In the genomic region with DNA sequence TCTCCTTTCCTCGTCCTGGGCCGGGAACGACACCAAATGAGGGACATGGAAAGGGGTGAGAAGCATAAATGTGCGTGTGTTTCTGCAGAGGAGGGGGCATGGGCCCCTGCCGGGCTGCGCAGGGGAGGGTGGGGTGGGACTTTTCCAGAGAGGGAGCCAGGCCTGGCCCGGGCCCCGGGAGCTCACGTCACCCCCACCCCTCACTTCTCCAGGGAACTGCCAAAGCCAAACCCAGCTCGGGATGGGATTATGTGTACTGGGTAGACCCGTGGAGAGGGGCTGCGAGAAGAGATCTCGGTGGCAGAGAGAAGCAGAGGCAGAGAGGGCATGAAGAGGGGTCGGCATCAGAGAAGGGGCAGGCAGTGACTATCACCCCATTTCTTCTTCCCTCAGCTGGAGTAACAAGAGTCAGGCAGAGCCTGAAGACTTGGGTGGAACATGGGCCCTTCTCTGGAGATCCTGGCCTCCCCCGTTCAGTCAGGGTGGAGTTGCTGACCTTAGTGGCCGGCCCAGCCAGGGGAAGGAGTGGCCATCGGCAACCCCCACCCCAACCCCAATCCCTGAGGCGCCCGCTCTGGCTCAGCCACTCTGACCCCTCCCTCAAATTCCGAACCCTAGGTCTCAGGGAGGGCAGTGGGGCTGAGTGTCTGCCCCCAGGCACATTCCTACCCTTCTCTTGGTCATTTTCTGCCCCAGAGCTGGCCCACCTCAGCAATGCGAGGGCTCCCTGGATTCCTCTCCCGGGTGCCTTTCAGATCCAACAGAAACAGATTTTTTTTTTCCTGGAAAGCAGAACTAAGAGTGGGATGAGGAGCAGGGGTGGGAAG, we compare ENCODE assay signal across 9 cellular contexts. TPM values are rescaled to one million over a fixed set of nuclear protein-coding genes. Genes with fewer than 3 reads are reported as not detected.
DNase-seq lines count a peak whose midpoint lies in the region; ATAC-seq, FAIRE-seq and TF ChIP-seq lines count a peak whose summit lies in the region.
"Had no signal": no experiment of that assay in that cellular context is flagged by ENCODE, and none has a peak within 500 bp of the region (broad histone marks: within the 10 kb centered on the region; RNA-seq: fewer than 3 reads in every experiment).

No MANE protein-coding gene starts in this region.

- in situ Hi-C loops in G401 (cut with HindIII; ENCODE audit: low sequenced_read_pairs): no loop called here

- peaks cover 0 to under 1% (median 0%) of the 10 kb centered on the region in 3 experiments for H3K36me3 ChIP-seq in naive thymus-derived CD4-positive, alpha-beta T cell (ENCODE audit: control insufficient read depth in 2 of 3, insufficient read depth in 3 of 3, low read length in 3 of 3)
- no peaks in the 10 kb centered on the region for H3K36me3 ChIP-seq in aorta (ENCODE audit: control insufficient read depth in 1 of 2, insufficient read depth in 2 of 2, low read length in 1 of 2)

- H3K36me3 Mint-ChIP-seq in activated naive CD4-positive, alpha-beta T cell treated with anti-CD3 and anti-CD28 coated beads, Interleukin-2, amount 50 U/mL, for 24 hours: no peaks in the 10 kb centered on the region
- peaks cover 0 to 3% (median 0%) of the 10 kb centered on the region in 5 donors for H3K36me3 Mint-ChIP-seq in naive thymus-derived CD4-positive, alpha-beta T cell

- H3K4me3 ChIP-seq in epithelial cell of proximal tubule (ENCODE audit: low read depth, low read length) (peak overlapping the region; percentile 64), aorta (ENCODE audit: low read length in 2 of 2) (peak overlapping the region in 1 of 2 donors; percentile 46)
- no peak overlapping the region for H3K4me3 ChIP-seq in naive thymus-derived CD4-positive, alpha-beta T cell (ENCODE audit: low read length)

- peaks cover 29% of the 10 kb centered on the region for H3K4me1 Mint-ChIP-seq in activated naive CD4-positive, alpha-beta T cell treated with anti-CD3 and anti-CD28 coated beads, Interleukin-2, amount 50 U/mL, for 24 hours
- peaks cover 6 to 36% (median 23%) of the 10 kb centered on the region in 7 donors for H3K4me1 Mint-ChIP-seq in naive thymus-derived CD4-positive, alpha-beta T cell

- CTCF ChIA-PET in naive thymus-derived CD4-positive, alpha-beta T cell (lab: Charles Lee): no interaction called here
- CTCF ChIA-PET in GM10248 (lab: Yijun Ruan, JAX): interaction anchor here (7.9 to 9.0 kb wide), 2 partner anchors 11 to 17 kb away, joined by 47 to 100 read pairs; no protein-coding TSS in a partner anchor

- H3K27ac Mint-ChIP-seq in activated naive CD4-positive, alpha-beta T cell treated with anti-CD3 and anti-CD28 coated beads, Interleukin-2, amount 50 U/mL, for 24 hours: no peak overlapping the region
- no peak overlapping the region for H3K27ac Mint-ChIP-seq in naive thymus-derived CD4-positive, alpha-beta T cell

- H3K9me3 ChIP-seq in naive thymus-derived CD4-positive, alpha-beta T cell (ENCODE audit: control insufficient read depth in 2 of 3, low read length in 3 of 3): no peaks in the 10 kb centered on the region
- H3K9me3 ChIP-seq in aorta (ENCODE audit: control insufficient read depth, low read length): no peaks in the 10 kb centered on the region

- no peak overlapping the region for H3K27ac ChIP-seq in naive thymus-derived CD4-positive, alpha-beta T cell (ENCODE audit: low read depth, low read length)
- H3K27ac ChIP-seq in aorta (ENCODE audit: low read depth in 1 of 2, low read length in 2 of 2): peak overlapping the region in 1 of 2 donors; percentile 78

- DNase-seq in activated naive CD4-positive, alpha-beta T cell treated with anti-CD3 and anti-CD28 coated beads, Interleukin-2, amount 50 U/mL, for 16 hours: no peak
- DNase-seq in epithelial cell of proximal tubule (ENCODE audit: low read depth): no peak
- no peak for DNase-seq in naive thymus-derived CD4-positive, alpha-beta T cell
- peak in 1 of 2 donors; percentile 91 for DNase-seq in aorta
- no peak for DNase-seq in G401 (ENCODE audit: low spot score)
- no peak for DNase-seq in urothelium cell line (ENCODE audit: low spot score)
- DNase-seq in GM10248 (ENCODE audit: extremely low spot score): no peak

- no peaks in the 10 kb centered on the region for H3K27me3 ChIP-seq in naive thymus-derived CD4-positive, alpha-beta T cell (ENCODE audit: control insufficient read depth in 2 of 2, insufficient read depth in 2 of 2, low read length in 2 of 2)
- no peaks in the 10 kb centered on the region for H3K27me3 ChIP-seq in aorta (ENCODE audit: control insufficient read depth in 1 of 2, insufficient read depth in 2 of 2, low read length in 1 of 2)

- H3K4me1 ChIP-seq in naive thymus-derived CD4-positive, alpha-beta T cell (ENCODE audit: control insufficient read depth in 2 of 2, insufficient read depth in 2 of 2, low read length in 2 of 2): peaks cover 0 to 5% of the 10 kb centered on the region in 2 donors
- peaks cover 0 to 3% of the 10 kb centered on the region in 2 donors for H3K4me1 ChIP-seq in aorta (ENCODE audit: control insufficient read depth in 1 of 2, insufficient read depth in 2 of 2, low read length in 2 of 2)

- intact Hi-C loops in naive thymus-derived CD4-positive, alpha-beta T cell (cut with micrococcal nuclease): no loop called here
- intact Hi-C loops in aorta (cut with DNase I): no loop called here

- POLR2A ChIA-PET in naive thymus-derived CD4-positive, alpha-beta T cell (lab: Charles Lee): interaction anchor here (0.6 to 2.6 kb wide), 4 partner anchors 10 to 70 kb away, joined by 3 to 14 read pairs (median 4); no protein-coding TSS in a partner anchor
- POLR2A ChIA-PET in GM10248 (lab: Yijun Ruan, JAX): interaction anchor here (1.0 kb wide), 1 partner anchor 29 kb away, joined by 3 read pairs; the partner anchor contains the start of gene MCL1

- peaks cover 13% of the 10 kb centered on the region for H3K27me3 Mint-ChIP-seq in activated naive CD4-positive, alpha-beta T cell treated with anti-CD3 and anti-CD28 coated beads, Interleukin-2, amount 50 U/mL, for 24 hours
- H3K27me3 Mint-ChIP-seq in naive thymus-derived CD4-positive, alpha-beta T cell: peaks cover 21 to 28% (median 23%) of the 10 kb centered on the region in 5 donors

- H3K4me3 Mint-ChIP-seq in activated naive CD4-positive, alpha-beta T cell treated with anti-CD3 and anti-CD28 coated beads, Interleukin-2, amount 50 U/mL, for 24 hours: peak overlapping the region; percentile 76
- peak overlapping the region in 9 of 10 donors; percentile 23 to 84 (median 68) for H3K4me3 Mint-ChIP-seq in naive thymus-derived CD4-positive, alpha-beta T cell

- H3K9me3 Mint-ChIP-seq in activated naive CD4-positive, alpha-beta T cell treated with anti-CD3 and anti-CD28 coated beads, Interleukin-2, amount 50 U/mL, for 24 hours: no peaks in the 10 kb centered on the region
- H3K9me3 Mint-ChIP-seq in naive thymus-derived CD4-positive, alpha-beta T cell: peaks cover 0 to 2% (median 0%) of the 10 kb centered on the region in 11 donors

- TF ChIP-seq CTCF in epithelial cell of proximal tubule (conservative IDR thresholded peaks at IDR 0.05; ENCODE audit: low read depth, low read length) (no peak), GM10248 (IDR thresholded peaks at IDR 0.05; ENCODE audit: control extremely low read depth, extremely low read depth, low read depth, missing control alignments) (no peak)

- 3 to 6% methylated on average over 19 to 22 of the region's 22 CpGs for WGBS in aorta, 2 donors

- FAIRE-seq in urothelium cell line (lab: Jason Lieb, UNC): no peak
- FAIRE-seq: GM19239 had no signal

- no peak for ATAC-seq in naive thymus-derived CD4-positive, alpha-beta T cell
- peak; percentile 44 for ATAC-seq in aorta (ENCODE audit: low FRiP score)

RNA-seq across cellular contexts. Expression of gene ADAMTSL4, which starts 1.2 kb away (rescaled TPM):
- total RNA-seq in epithelial cell of proximal tubule: 0.80 and 7.3 TPM in 2 replicates
- total RNA-seq in naive thymus-derived CD4-positive, alpha-beta T cell: 10 to 100 TPM in 1 of 5 experiments, 1 to 10 TPM in 1, under 1 TPM in 3; 0.49 to 27.7 (median 0.79) TPM
- polyA plus RNA-seq in naive thymus-derived CD4-positive, alpha-beta T cell: under 1 TPM; 0.14 to 0.25 TPM
- total RNA-seq in aorta: 10 to 100 TPM; 94.4 to 98.0 TPM
- polyA plus RNA-seq in aorta: 10 to 100 TPM in 1 of 2 donors, 1 to 10 TPM in 1; 8.8 to 50.4 TPM
- total RNA-seq in G401 (2014; rRNA removed; shearing (Covaris generic)): 20.0 and 22.9 TPM in 2 replicates

RNA-seq across cellular contexts. Expression of gene MCL1, which starts 29.0 kb away (rescaled TPM):
- total RNA-seq in epithelial cell of proximal tubule: 144 and 162 TPM in 2 replicates
- 1,000 to 10,000 TPM in 1 of 5 experiments, 100 to 1,000 TPM in 4; 302 to 1,400 (median 377) TPM for total RNA-seq in naive thymus-derived CD4-positive, alpha-beta T cell
- polyA plus RNA-seq in naive thymus-derived CD4-positive, alpha-beta T cell: 100 to 1,000 TPM; 171 to 172 TPM
- 100 to 1,000 TPM; 247 to 533 TPM for total RNA-seq in aorta
- 100 to 1,000 TPM; 146 to 200 TPM for polyA plus RNA-seq in aorta
- total RNA-seq in G401 (2014; rRNA removed; shearing (Covaris generic)): 112 and 129 TPM in 2 replicates

RNA-seq across cellular contexts. Expression of gene FALEC, which starts 34.9 kb away (rescaled TPM):
- not detected in 2 replicates for total RNA-seq in epithelial cell of proximal tubule
- total RNA-seq in naive thymus-derived CD4-positive, alpha-beta T cell: 1 to 10 TPM in 1 of 5 experiments, under 1 TPM in 1, not detected in 3; 0.44 to 2.5 TPM
- polyA plus RNA-seq in naive thymus-derived CD4-positive, alpha-beta T cell: under 1 TPM in 1 of 2 donors, not detected in 1; 0.76 TPM
- under 1 TPM in 1 of 2 donors, not detected in 1; 0.99 TPM for total RNA-seq in aorta
- 1 to 10 TPM in 1 of 2 donors, not detected in 1; 1.1 TPM for polyA plus RNA-seq in aorta
- total RNA-seq in G401 (2014; rRNA removed; shearing (Covaris generic)): 2.2 TPM in 1 of 2 replicates, not detected in the other

RNA-seq across cellular contexts. Expression of gene ECM1, which starts 42.5 kb away (rescaled TPM):
- total RNA-seq in epithelial cell of proximal tubule: 5.7 and 13.1 TPM in 2 replicates
- total RNA-seq in naive thymus-derived CD4-positive, alpha-beta T cell: 1 to 10 TPM in 3 of 5 experiments, under 1 TPM in 2; 0.29 to 2.4 (median 1.4) TPM
- polyA plus RNA-seq in naive thymus-derived CD4-positive, alpha-beta T cell: not detected
- 10 to 100 TPM; 26.3 to 57.6 TPM for total RNA-seq in aorta
- 10 to 100 TPM in 1 of 2 donors, 1 to 10 TPM in 1; 8.1 to 32.6 TPM for polyA plus RNA-seq in aorta
- 44.5 and 60.0 TPM in 2 replicates for total RNA-seq in G401 (2014; rRNA removed; shearing (Covaris generic))
